ENCODE assay signal across 12 cellular contexts in the genomic region with DNA sequence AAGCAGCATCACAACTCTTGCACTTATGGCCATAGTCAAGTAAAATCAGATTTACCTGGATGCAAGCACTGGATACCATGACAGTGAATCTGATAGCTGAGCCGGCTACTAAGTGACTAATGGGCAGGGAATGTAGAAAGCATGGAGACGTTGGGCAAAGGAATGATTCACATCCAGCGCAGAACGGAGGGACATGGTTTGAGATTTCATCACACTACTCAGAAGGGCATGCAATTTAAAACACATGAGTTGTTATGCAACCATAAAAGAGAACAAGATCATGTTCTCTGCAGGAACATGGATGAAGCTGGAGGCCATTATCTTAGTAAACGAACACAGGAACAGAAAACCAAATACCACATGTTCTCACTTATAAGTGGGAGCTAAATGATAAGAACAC.
DNase-seq lines count a peak whose midpoint lies in the region; ATAC-seq and TF ChIP-seq lines count a peak whose summit lies in the region.
"Had no signal": no experiment of that assay in that cellular context is flagged by ENCODE, and none has a peak within 500 bp of the region (broad histone marks: within the 10 kb centered on the region; RNA-seq: fewer than 3 reads in every experiment).

No MANE protein-coding gene starts in this region.

- H3K4me3 ChIP-seq in breast epithelium = no peak overlapping the region
- H3K4me3 ChIP-seq in adipocyte (ENCODE audit: low read length) = no peak overlapping the region

- intact Hi-C loops in MCF 10A (cut with micrococcal nuclease) (loop anchor here (2.0 kb wide), 1 partner anchor 168 kb away; a partner anchor contains a TSS), breast epithelium (cut with DNase I; ENCODE audit: low total_unique reads) (no loop called here)

- no peaks in the 10 kb centered on the region for H3K4me1 ChIP-seq in breast epithelium
- H3K4me1 ChIP-seq in adipocyte (ENCODE audit: control insufficient read depth, insufficient read depth, low read length) = peaks cover 27% of the 10 kb centered on the region

- no peaks in the 10 kb centered on the region for H3K36me3 ChIP-seq in breast epithelium
- no peaks in the 10 kb centered on the region for H3K36me3 ChIP-seq in adipocyte (ENCODE audit: control insufficient read depth, insufficient read depth, low read length, severe bottlenecking)

- peak overlapping the region; percentile 50 for H3K9ac ChIP-seq in adipocyte (ENCODE audit: low read length)

- no TSS peak for BruUV-seq in MCF 10A (replicated peaks; lab: Mats Ljungman, UMichigan)

- ATAC-seq in GM19351 (IDR thresholded peaks at IDR 0.05; ENCODE audit: unreplicated experiment) = no peak

- TF ChIP-seq POLR2A in breast epithelium (IDR thresholded peaks at IDR 0.05) = no peak

- peaks cover 23% of the 10 kb centered on the region for H3K4me1 Mint-ChIP-seq in MCF 10A (ENCODE audit: insufficient read depth, unreplicated experiment)
- H3K4me1 Mint-ChIP-seq: H9 had no signal

- peak overlapping the region; percentile 11 for H3K4me3 Mint-ChIP-seq in MCF 10A (ENCODE audit: unreplicated experiment)
- H3K4me3 Mint-ChIP-seq: H9 had no signal

- DNase-seq in MCF 10A (ENCODE audit: unreplicated experiment) = peak; percentile 98
- DNase-seq in breast epithelium (ENCODE audit: low spot score in 2 of 2) = no peak
- DNase-seq in adipocyte (ENCODE audit: low read depth) = peak; percentile 99
- DNase-seq in islet precursor cell = peak; percentile 59
- no peak for DNase-seq in mucosa of gallbladder (ENCODE audit: low spot score)
- no peak for DNase-seq in activated T-cell treated with anti-CD3 and anti-CD28 coated beads, Interleukin-2, amount 50 U/mL, for 48 hours
- no peak for DNase-seq in globus pallidus (ENCODE audit: low spot score)
- DNase-seq: activated CD4-positive, alpha-beta T cell treated with anti-CD3 and anti-CD28 coated beads, Interleukin-2, amount 50 U/mL, for 48 hours; H9; kidney had no signal

- no peak for TF ChIP-seq CTCF in MCF 10A (IDR thresholded peaks at IDR 0.05; ENCODE audit: unreplicated experiment)
- no peak for TF ChIP-seq CTCF in breast epithelium (IDR thresholded peaks at IDR 0.05)

- H3K27ac Mint-ChIP-seq in MCF 10A (ENCODE audit: low read depth, unreplicated experiment) = peak overlapping the region; percentile 92
- H3K27ac Mint-ChIP-seq: H9 had no signal

- H3K9me3 ChIP-seq in breast epithelium = peaks cover 4 to 17% of the 10 kb centered on the region in 2 donors
- no peaks in the 10 kb centered on the region for H3K9me3 ChIP-seq in adipocyte (ENCODE audit: control insufficient read depth, low read length)

- H3K27ac ChIP-seq in breast epithelium = peak overlapping the region in 1 of 2 donors; percentile 38
- H3K27ac ChIP-seq: 22Rv1 had no signal

- H3K27me3 ChIP-seq in breast epithelium = no peaks in the 10 kb centered on the region
- no peaks in the 10 kb centered on the region for H3K27me3 ChIP-seq in adipocyte (replicated peaks; ENCODE audit: control insufficient read depth, insufficient read depth, low read length)

- no peaks in the 10 kb centered on the region for H3K27me3 Mint-ChIP-seq in MCF 10A (ENCODE audit: insufficient read depth, unreplicated experiment)

- CTCF ChIA-PET in MCF 10A (lab: Yijun Ruan, JAX) = interaction anchor here (1.2 kb wide), 1 partner anchor 27 kb away, joined by 3 read pairs; no protein-coding TSS in a partner anchor

- POLR2A ChIA-PET in MCF 10A (lab: Yijun Ruan, JAX) = interaction anchor here (0.6 to 2.3 kb wide), 22 partner anchors 13 to 799 kb away, joined by 3 to 18 read pairs (median 4); a partner anchor contains a TSS

- H3K36me3 Mint-ChIP-seq in MCF 10A (ENCODE audit: insufficient read depth, unreplicated experiment) = peaks cover 5% of the 10 kb centered on the region

- H3K9me3 Mint-ChIP-seq in MCF 10A (ENCODE audit: unreplicated experiment) = peaks cover 17% of the 10 kb centered on the region

Comparison
In these comparisons a context has a peak if more than half of its experiments do, and no peak if none do; other contexts are left out.
1. DNase-seq: peak in MCF 10A (single experiment), adipocyte (single experiment) and islet precursor cell (single experiment); none in breast epithelium (0 of 2), mucosa of gallbladder (single experiment), activated T-cell treated with anti-CD3 and anti-CD28 coated beads, Interleukin-2, amount 50 U/mL, for 48 hours (0 of 2) and globus pallidus (single experiment).